8 cellular contexts compared by ENCODE assay signal in genomic region chr6:119077643-119078448, GRCh38.
A peak's percentile ranks its signal among the peaks of the same experiment; 100 is the strongest.
DNase-seq lines count a peak whose midpoint lies in the region; ATAC-seq and TF ChIP-seq lines count a peak whose summit lies in the region.

No MANE protein-coding gene starts in this region.

- H3K4me3 ChIP-seq in GM12865 (ENCODE audit: low read depth, low read length) (peak overlapping the region; percentile 61), HFF-Myc (replicated peaks; ENCODE audit: low read depth, low read length) (peak overlapping the region; percentile 36)

- ATAC-seq in memory B cell (ENCODE audit: low read depth) = peak; percentile 56

- peak; percentile 18 for TF ChIP-seq CTCF in GM12865 (IDR thresholded peaks at IDR 0.05; ENCODE audit: insufficient read depth, low read depth, low read length, missing control alignments)
- no peak for TF ChIP-seq CTCF in HFF-Myc (IDR thresholded peaks at IDR 0.05; ENCODE audit: low read depth, low read length, missing control alignments)

- peak overlapping the region; percentile 76 for H3K4me3 Mint-ChIP-seq in memory B cell

- no peaks in the 10 kb centered on the region for H3K36me3 Mint-ChIP-seq in memory B cell

- no peak overlapping the region for H3K27ac Mint-ChIP-seq in memory B cell

- DNase-seq in GM12865 (ENCODE audit: low read depth) = peak; percentile 31
- no peak for DNase-seq in HFF-Myc (ENCODE audit: extremely low read depth, low read depth)
- peak; percentile 23 to 55 for DNase-seq in NCI-H1930 (lab: John Stamatoyannopoulos, UW)
- peak; percentile 33 to 35 for DNase-seq in activated CD4-positive, alpha-beta T cell treated with anti-CD3 and anti-CD28 coated beads, Interleukin-2, amount 50 U/mL, for 24 hours (ENCODE audit: low read depth in 1 of 2, low spot score in 1 of 2)
- peak; percentile 69 for DNase-seq in ecto neural progenitor cell (ENCODE audit: low spot score)
- DNase-seq in memory B cell (ENCODE audit: low spot score in 2 of 2) = peak; percentile 25 to 54
- peak; percentile 66 for DNase-seq in stimulated activated CD8-positive, alpha-beta memory T cell treated with anti-CD3 and anti-CD28 coated beads, Interleukin-4, amount 100 ng/mL, for 48 hours
- DNase-seq in ACHN = no peak

- in situ Hi-C loops in ACHN (cut with HindIII; ENCODE audit: low pct_ligation_motif_present, low pct_unique_long_range_greater_than_20kb, low sequenced_read_pairs) = no loop called here

- H3K9me3 Mint-ChIP-seq in memory B cell = peaks cover 3% of the 10 kb centered on the region

- H3K4me1 Mint-ChIP-seq in memory B cell = peaks cover 11% of the 10 kb centered on the region

- H3K27me3 Mint-ChIP-seq in memory B cell = peaks cover 10% of the 10 kb centered on the region

Comparison
In these comparisons a context has a peak if more than half of its experiments do, and no peak if none do; other contexts are left out.
1. DNase-seq: peak in GM12865 (single experiment), NCI-H1930 (2 of 2), activated CD4-positive, alpha-beta T cell treated with anti-CD3 and anti-CD28 coated beads, Interleukin-2, amount 50 U/mL, for 24 hours (2 of 2), ecto neural progenitor cell (single experiment), memory B cell (2 of 2) and stimulated activated CD8-positive, alpha-beta memory T cell treated with anti-CD3 and anti-CD28 coated beads, Interleukin-4, amount 100 ng/mL, for 48 hours (single experiment); none in HFF-Myc (single experiment) and ACHN (single experiment).